11 cellular contexts compared by ENCODE assay signal in genomic region chr14:50937325-50937724, GRCh38. TPM values are rescaled to one million over a fixed set of nuclear protein-coding genes. Genes with fewer than 3 reads are reported as not detected.
DNase-seq lines count a peak whose midpoint lies in the region; ATAC-seq, FAIRE-seq and TF ChIP-seq lines count a peak whose summit lies in the region.
"Had no signal": no experiment of that assay in that cellular context is flagged by ENCODE, and none has a peak within 500 bp of the region (broad histone marks: within the 10 kb centered on the region; RNA-seq: fewer than 3 reads in every experiment).

No MANE protein-coding gene starts in this region.

- H3K36me3 ChIP-seq in bronchial epithelial cell (ENCODE audit: control insufficient read depth, insufficient read depth, low read length): peaks cover 13% of the 10 kb centered on the region
- peaks cover 13% of the 10 kb centered on the region for H3K36me3 ChIP-seq in lower lobe of right lung

- H3K27ac ChIP-seq in lower lobe of right lung: no peak overlapping the region

- TF ChIP-seq CTCF in NB4 (IDR thresholded peaks at IDR 0.05; ENCODE audit: low read depth, low read length) (no peak), bronchial epithelial cell (IDR thresholded peaks at IDR 0.05; ENCODE audit: insufficient read depth, low read length, severe bottlenecking) (no peak), lower lobe of right lung (IDR thresholded peaks at IDR 0.05) (no peak)

- intact Hi-C loops in lower lobe of right lung (cut with DNase I): no loop called here

- in situ Hi-C loops in ACHN (cut with HindIII; ENCODE audit: low pct_ligation_motif_present, low pct_unique_long_range_greater_than_20kb, low sequenced_read_pairs): no loop called here

- H3K4me3 ChIP-seq in NB4 (ENCODE audit: low read depth, low read length) (no peak overlapping the region), bronchial epithelial cell (ENCODE audit: low read depth, low read length) (no peak overlapping the region), lower lobe of right lung (no peak overlapping the region)

- no peaks in the 10 kb centered on the region for H3K9me3 ChIP-seq in lower lobe of right lung

- no peak for TF ChIP-seq POLR2A in NB4 (IDR thresholded peaks at IDR 0.05; ENCODE audit: extremely low read depth, insufficient read length)

- H3K27me3 ChIP-seq in bronchial epithelial cell (ENCODE audit: control insufficient read depth, insufficient read depth, low read length): no peaks in the 10 kb centered on the region
- H3K27me3 ChIP-seq in lower lobe of right lung (ENCODE audit: low read depth): no peaks in the 10 kb centered on the region

- ATAC-seq in lower lobe of right lung (peak; percentile 23 to 43), GM19035 (IDR thresholded peaks at IDR 0.05; ENCODE audit: unreplicated experiment) (no peak), HG02852 (IDR thresholded peaks at IDR 0.05; ENCODE audit: unreplicated experiment) (no peak)

- H3K4me1 ChIP-seq in lower lobe of right lung: no peaks in the 10 kb centered on the region

- no peak for FAIRE-seq in bronchial epithelial cell (lab: Jason Lieb, UNC)

- peak; percentile 81 for DNase-seq in CD1c-positive myeloid dendritic cell (ENCODE audit: extremely low spot score)
- DNase-seq in NB4 (ENCODE audit: low read depth): peak; percentile 64
- peak; percentile 94 for DNase-seq in bronchial epithelial cell (ENCODE audit: low read depth)
- DNase-seq in lower lobe of right lung: no peak
- DNase-seq in hippocampal formation (lab: John Stamatoyannopoulos, UW): no peak
- no peak for DNase-seq in ACHN
- DNase-seq: activated CD4-positive, alpha-beta T cell treated with anti-CD3 and anti-CD28 coated beads, Interleukin-2, amount 10 ng/mL, durations not matched to agents 24 days and 14 days; COR-L47; NCI-H1417 had no signal

RNA-seq across cellular contexts. Expression of gene PYGL, which starts 7.0 kb away (rescaled TPM):
- total RNA-seq in bronchial epithelial cell (71.1 and 94.2 TPM in 2 replicates), lower lobe of right lung (65.6 TPM)

Comparison
In these comparisons a context has a peak if more than half of its experiments do, and no peak if none do; other contexts are left out.
1. DNase-seq: peak in CD1c-positive myeloid dendritic cell (single experiment), NB4 (single experiment) and bronchial epithelial cell (single experiment); none in lower lobe of right lung (single experiment), hippocampal formation (0 of 2) and ACHN (single experiment).
2. ATAC-seq: peak in lower lobe of right lung (2 of 2); none in GM19035 (single experiment) and HG02852 (single experiment).